10 cellular contexts compared by ENCODE assay signal in the genomic region with DNA sequence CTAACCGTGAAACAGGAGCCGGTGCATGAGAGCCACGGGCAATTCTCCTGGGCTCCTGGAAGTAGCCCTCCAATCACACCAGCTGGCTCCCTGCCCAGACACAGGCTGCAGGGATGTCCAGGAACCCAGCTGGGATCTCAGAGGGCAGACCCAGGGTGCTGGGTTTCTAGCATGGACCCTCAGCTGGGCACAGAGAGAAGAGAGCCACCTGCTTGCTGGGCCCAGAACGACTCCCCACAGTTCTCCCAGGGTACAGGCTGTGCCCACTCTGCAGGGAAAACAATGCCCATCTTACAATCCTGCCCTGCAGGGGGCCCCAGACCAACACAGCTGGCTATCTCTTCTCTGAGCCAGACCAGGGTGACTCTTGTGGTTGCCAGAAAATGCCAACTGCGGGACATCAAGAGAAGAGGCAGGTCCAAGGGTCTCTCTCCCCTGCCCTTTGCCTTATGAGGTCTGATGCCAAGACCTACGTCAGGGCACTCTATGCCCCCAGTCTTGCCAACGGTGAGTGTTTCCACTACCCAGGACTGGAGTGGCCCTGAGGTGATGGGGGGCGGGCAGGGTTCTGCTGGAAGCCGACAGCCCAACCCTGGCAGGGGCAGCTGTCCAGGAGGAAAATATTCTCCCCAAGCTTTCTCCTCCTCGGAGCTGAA.
A peak's percentile ranks its signal among the peaks of the same experiment; 100 is the strongest.
DNase-seq lines count a peak whose midpoint lies in the region; ATAC-seq and TF ChIP-seq lines count a peak whose summit lies in the region.
"Had no signal": no experiment of that assay in that cellular context is flagged by ENCODE, and none has a peak within 500 bp of the region (broad histone marks: within the 10 kb centered on the region; RNA-seq: fewer than 3 reads in every experiment).

No MANE protein-coding gene starts in this region.

- TF ChIP-seq CTCF in fibroblast of pulmonary artery (IDR thresholded peaks at IDR 0.05; ENCODE audit: low read length, missing control alignments), result peak; percentile 25
- TF ChIP-seq CTCF in gastroesophageal sphincter (IDR thresholded peaks at IDR 0.05), result no peak

- 48 to 63% methylated on average over 3 to 4 of the region's 10 CpGs for WGBS in gastroesophageal sphincter (ENCODE audit: low coverage in 1 of 2), 2 donors

- H3K36me3 ChIP-seq in gastroesophageal sphincter, result peaks cover 0 to 25% of the 10 kb centered on the region in 2 donors

- no peak for TF ChIP-seq EP300 in gastroesophageal sphincter (IDR thresholded peaks at IDR 0.05)

- H3K27me3 ChIP-seq in gastroesophageal sphincter, result no peaks in the 10 kb centered on the region

- no peak for TF ChIP-seq POLR2A in gastroesophageal sphincter (IDR thresholded peaks at IDR 0.05)

- no peak overlapping the region for H3K4me3 ChIP-seq in fibroblast of pulmonary artery (replicated peaks; ENCODE audit: low read depth, low read length)
- no peak overlapping the region for H3K4me3 ChIP-seq in gastroesophageal sphincter

- H3K27ac ChIP-seq in gastroesophageal sphincter, result no peak overlapping the region

- no peak for ATAC-seq in activated CD4-positive, CD25-positive, alpha-beta regulatory T cell treated with anti-CD3 and anti-CD28 coated beads, Interleukin-2, amount 50 U/mL, for 24 hours
- ATAC-seq in gastroesophageal sphincter, result no peak

- no peaks in the 10 kb centered on the region for H3K4me1 ChIP-seq in gastroesophageal sphincter

- no peaks in the 10 kb centered on the region for H3K9me3 ChIP-seq in gastroesophageal sphincter

- intact Hi-C loops in posterior vena cava (cut with DNase I), result no loop called here

- DNase-seq in ELR (ENCODE audit: low read depth) (peak; percentile 24), NCI-H2196 (lab: John Stamatoyannopoulos, UW; ENCODE audit: unreplicated experiment) (peak; percentile 84), fibroblast of pulmonary artery (ENCODE audit: low read depth) (peak; percentile 29), posterior vena cava (ENCODE audit: low spot score) (peak; percentile 73), cerebellar cortex (ENCODE audit: low spot score) (no peak), KBM-7 (no peak)
- DNase-seq: activated T-cell treated with anti-CD3 and anti-CD28 coated beads for 4 hours; effector memory CD4-positive, alpha-beta T cell had no signal

- in situ Hi-C loops in KBM-7 (cut with MboI; ENCODE audit: low pct_unique_long_range_greater_than_20kb, low sequenced_read_pairs), result loop anchor here (25.0 kb wide), 1 partner anchor 324 kb away; no protein-coding TSS in a partner anchor

Comparison
In these comparisons a context has a peak if more than half of its experiments do, and no peak if none do; other contexts are left out.
1. DNase-seq: peak in ELR (single experiment), NCI-H2196 (single experiment), fibroblast of pulmonary artery (single experiment) and posterior vena cava (single experiment); none in cerebellar cortex (single experiment) and KBM-7 (single experiment).